Comparison of ENCODE assay signal across 11 cellular contexts in genomic region chr10:110852255-110852896, GRCh38. TPM values are rescaled to one million over a fixed set of nuclear protein-coding genes. Genes with fewer than 3 reads are reported as not detected.
DNase-seq lines count a peak whose midpoint lies in the region; ATAC-seq and TF ChIP-seq lines count a peak whose summit lies in the region.
"Had no signal": no experiment of that assay in that cellular context is flagged by ENCODE, and none has a peak within 500 bp of the region (broad histone marks: within the 10 kb centered on the region; RNA-seq: fewer than 3 reads in every experiment).

No MANE protein-coding gene starts in this region.

- H3K36me3 Mint-ChIP-seq in activated CD4-positive, alpha-beta T cell treated with anti-CD3 and anti-CD28 coated beads, Interleukin-2, amount 10 ng/mL, durations not matched to agents 24 days and 14 days (ENCODE audit: low read depth), result peaks cover 2% of the 10 kb centered on the region

- H3K27ac Mint-ChIP-seq in activated CD4-positive, alpha-beta T cell treated with anti-CD3 and anti-CD28 coated beads, Interleukin-2, amount 10 ng/mL, durations not matched to agents 24 days and 14 days, result peak overlapping the region; percentile 66

- H3K9ac ChIP-seq in BLaER1, result 0 out of 2 replicates have a peak overlapping the region, but pooled peaks have one; percentile 38

- H3K4me2 ChIP-seq in BLaER1, result no peak overlapping the region

- no peaks in the 10 kb centered on the region for H3K36me3 ChIP-seq in BLaER1
- H3K36me3 ChIP-seq: vagina had no signal

- H3K9me3 ChIP-seq in BLaER1, result no peaks in the 10 kb centered on the region
- H3K9me3 ChIP-seq: vagina had no signal

- H3K27me3 ChIP-seq in BLaER1, result no peaks in the 10 kb centered on the region
- H3K27me3 ChIP-seq: vagina had no signal

- intact Hi-C loops in activated CD4-positive, alpha-beta T cell treated with anti-CD3 and anti-CD28 coated beads, Interleukin-2, amount 10 ng/mL, durations not matched to agents 24 days and 14 days (cut with micrococcal nuclease), result loop anchor here (1.0 kb wide), 1 partner anchor 8 kb away; no protein-coding TSS in a partner anchor
- intact Hi-C loops in cardiac septum (cut with DNase I), result no loop called here

- TF ChIP-seq CTCF in coronary artery (IDR thresholded peaks at IDR 0.05), result no peak

- ATAC-seq in GM18511 (IDR thresholded peaks at IDR 0.05; ENCODE audit: unreplicated experiment) (peak; percentile 57), HG03135 (IDR thresholded peaks at IDR 0.05; ENCODE audit: unreplicated experiment) (no peak), HG03378 (IDR thresholded peaks at IDR 0.05; ENCODE audit: unreplicated experiment) (no peak)

- H3K4me3 ChIP-seq in BLaER1, result no peak overlapping the region
- no peak overlapping the region for H3K4me3 ChIP-seq in coronary artery
- H3K4me3 ChIP-seq: vagina had no signal

- peak overlapping the region; percentile 43 for H3K4me3 Mint-ChIP-seq in activated CD4-positive, alpha-beta T cell treated with anti-CD3 and anti-CD28 coated beads, Interleukin-2, amount 10 ng/mL, durations not matched to agents 24 days and 14 days

- peaks cover 48% of the 10 kb centered on the region for H3K4me1 Mint-ChIP-seq in activated CD4-positive, alpha-beta T cell treated with anti-CD3 and anti-CD28 coated beads, Interleukin-2, amount 10 ng/mL, durations not matched to agents 24 days and 14 days

- H3K27ac ChIP-seq in BLaER1 (no peak overlapping the region), coronary artery (no peak overlapping the region)

- peaks cover 46% of the 10 kb centered on the region for H3K4me1 ChIP-seq in BLaER1

- no peaks in the 10 kb centered on the region for H4K20me1 ChIP-seq in BLaER1

- peak; percentile 69 for DNase-seq in activated CD4-positive, alpha-beta T cell treated with anti-CD3 and anti-CD28 coated beads, Interleukin-2, amount 10 ng/mL, durations not matched to agents 24 days and 14 days
- DNase-seq in kidney glomerular epithelial cell (lab: John Stamatoyannopoulos, UW) (peak; percentile 7), coronary artery (ENCODE audit: low spot score) (no peak), cardiac septum (ENCODE audit: low spot score) (no peak)
- DNase-seq: GDM1, NCI-H446 treated with DMSO at 0.1 percent for 48 hours had no signal

- no peaks in the 10 kb centered on the region for H3K9me3 Mint-ChIP-seq in activated CD4-positive, alpha-beta T cell treated with anti-CD3 and anti-CD28 coated beads, Interleukin-2, amount 10 ng/mL, durations not matched to agents 24 days and 14 days

- no peaks in the 10 kb centered on the region for H3K27me3 Mint-ChIP-seq in activated CD4-positive, alpha-beta T cell treated with anti-CD3 and anti-CD28 coated beads, Interleukin-2, amount 10 ng/mL, durations not matched to agents 24 days and 14 days

RNA-seq across cellular contexts. Expression of gene PDCD4, which starts 19.4 kb away (rescaled TPM):
- total RNA-seq in activated CD4-positive, alpha-beta T cell treated with anti-CD3 and anti-CD28 coated beads, Interleukin-2, amount 10 ng/mL, durations not matched to agents 24 days and 14 days, result 45.2 and 53.6 TPM in 2 replicates
- total RNA-seq in cardiac septum, result 42.0 TPM

Comparison
In these comparisons a context has a peak if more than half of its experiments do, and no peak if none do; other contexts are left out.
1. DNase-seq: peak in activated CD4-positive, alpha-beta T cell treated with anti-CD3 and anti-CD28 coated beads, Interleukin-2, amount 10 ng/mL, durations not matched to agents 24 days and 14 days (single experiment) and kidney glomerular epithelial cell (single experiment); none in coronary artery (single experiment) and cardiac septum (single experiment).